ENCODE assay signal across 28 cellular contexts in the genomic region with DNA sequence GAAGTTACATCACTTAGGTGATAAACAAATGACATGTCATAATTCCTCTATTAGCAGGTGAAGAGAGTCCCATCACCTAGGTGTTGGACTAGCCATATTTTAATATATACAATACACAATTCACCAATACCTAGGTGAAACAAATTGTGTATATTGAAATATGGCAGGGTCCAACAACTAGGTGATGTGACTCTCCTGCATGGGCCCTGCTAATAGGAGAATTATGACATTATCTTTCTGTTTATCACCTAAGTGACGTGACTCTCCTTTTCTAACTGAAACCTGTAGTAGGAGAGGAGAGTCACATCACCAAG.
"Had no signal": no experiment of that assay in that cellular context is flagged by ENCODE, and none has a peak within 500 bp of the region (broad histone marks: within the 10 kb centered on the region; RNA-seq: fewer than 3 reads in every experiment).

No MANE protein-coding gene starts in this region.

- H3K9me3 ChIP-seq: colonic mucosa, esophagus muscularis mucosa, esophagus squamous epithelium, gastrocnemius medialis, gastroesophageal sphincter, heart left ventricle, heart right ventricle had no signal

- H3K27ac Mint-ChIP-seq: dendritic cell treated with granulocyte-macrophage colony-stimulating factor and Interleukin-4, amounts not matched to agents 40 ng/mL and 50 ng/mL, for 4 days; effector memory CD8-positive, alpha-beta T cell; endodermal cell had no signal

- FAIRE-seq: colon, endometrium, endothelial cell of umbilical vein, frontal cortex had no signal

- H3K4me3 Mint-ChIP-seq: dendritic cell treated with granulocyte-macrophage colony-stimulating factor and Interleukin-4, amounts not matched to agents 40 ng/mL and 50 ng/mL, for 4 days; effector memory CD8-positive, alpha-beta T cell; endodermal cell had no signal

- H3K4me3 ChIP-seq: colonic mucosa, coronary artery, dorsolateral prefrontal cortex, esophagus muscularis mucosa, esophagus squamous epithelium, gastrocnemius medialis, gastroesophageal sphincter, heart left ventricle, heart right ventricle had no signal

- H3K27me3 Mint-ChIP-seq: dendritic cell treated with granulocyte-macrophage colony-stimulating factor and Interleukin-4, amounts not matched to agents 40 ng/mL and 50 ng/mL, for 4 days; effector memory CD8-positive, alpha-beta T cell had no signal

- H3K27ac ChIP-seq: colonic mucosa, coronary artery, dorsolateral prefrontal cortex, epithelial cell of prostate, esophagus muscularis mucosa, esophagus squamous epithelium, foreskin keratinocyte, gastrocnemius medialis, gastroesophageal sphincter, heart left ventricle, heart right ventricle had no signal

- ATAC-seq: effector memory CD8-positive, alpha-beta T cell; esophagus mucosa; foreskin keratinocyte; gastrocnemius medialis; gastroesophageal sphincter; heart left ventricle; heart right ventricle had no signal

- H3K27me3 ChIP-seq: colonic mucosa, dorsolateral prefrontal cortex, esophagus muscularis mucosa, esophagus squamous epithelium, foreskin keratinocyte, gastrocnemius medialis, gastroesophageal sphincter, heart left ventricle, heart right ventricle had no signal

- DNase-seq: colonic mucosa; cortex of kidney; dermis blood vessel endothelial cell; dorsolateral prefrontal cortex; effector CD4-positive, alpha-beta T cell; effector CD8-positive, alpha-beta T cell; effector memory CD4-positive, alpha-beta T cell; effector memory CD8-positive, alpha-beta T cell; endodermal cell; erythroblast; esophagus squamous epithelium; foreskin fibroblast; foreskin keratinocyte; foreskin melanocyte; gastrocnemius medialis; glutamatergic neuron; heart left ventricle; heart right ventricle had no signal

- H3K36me3 ChIP-seq: colonic mucosa had no signal

- H3K9me3 Mint-ChIP-seq: dendritic cell treated with granulocyte-macrophage colony-stimulating factor and Interleukin-4, amounts not matched to agents 40 ng/mL and 50 ng/mL, for 4 days; effector memory CD8-positive, alpha-beta T cell; endodermal cell had no signal

- H3K4me1 ChIP-seq: colonic mucosa, esophagus squamous epithelium, foreskin keratinocyte, gastrocnemius medialis, gastroesophageal sphincter had no signal
